1 cellular context compared by ENCODE assay signal in the genomic region with DNA sequence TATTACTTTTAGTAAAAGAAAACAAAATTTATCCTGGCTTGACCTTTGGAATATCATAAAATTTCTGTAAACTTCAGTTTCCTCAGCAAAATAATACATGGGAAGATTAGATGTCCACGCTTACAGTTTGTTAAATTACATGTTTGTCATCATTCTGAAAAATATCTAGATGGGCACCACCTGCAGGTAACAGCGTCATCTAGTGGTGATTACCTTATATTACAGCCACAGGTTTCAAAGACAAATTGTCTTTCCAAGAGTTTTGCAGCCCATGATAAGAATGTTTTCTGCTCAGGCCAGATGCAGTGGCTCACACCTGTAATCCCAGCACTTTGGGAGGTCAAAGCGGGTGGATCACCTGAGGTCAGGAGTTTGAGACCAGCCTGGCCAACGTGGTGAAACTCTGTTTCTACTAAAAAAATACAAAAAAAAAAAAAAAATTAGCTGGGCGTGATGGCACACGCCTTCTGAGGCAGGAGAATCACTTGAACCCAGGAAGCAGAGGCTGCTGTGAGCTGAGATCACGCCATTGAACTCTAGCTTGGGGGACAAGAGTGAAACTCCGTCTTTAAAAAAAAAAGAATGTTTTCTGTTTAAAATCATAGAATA.
TF ChIP-seq lines count a peak whose summit lies in the region.

No MANE protein-coding gene starts in this region.

TF ChIP-seq in GM23338, 12 proteins besides CTCF, POLR2A, EP300 and RAD21 (continued from another document):
- TF ChIP-seq, protein P1, sequence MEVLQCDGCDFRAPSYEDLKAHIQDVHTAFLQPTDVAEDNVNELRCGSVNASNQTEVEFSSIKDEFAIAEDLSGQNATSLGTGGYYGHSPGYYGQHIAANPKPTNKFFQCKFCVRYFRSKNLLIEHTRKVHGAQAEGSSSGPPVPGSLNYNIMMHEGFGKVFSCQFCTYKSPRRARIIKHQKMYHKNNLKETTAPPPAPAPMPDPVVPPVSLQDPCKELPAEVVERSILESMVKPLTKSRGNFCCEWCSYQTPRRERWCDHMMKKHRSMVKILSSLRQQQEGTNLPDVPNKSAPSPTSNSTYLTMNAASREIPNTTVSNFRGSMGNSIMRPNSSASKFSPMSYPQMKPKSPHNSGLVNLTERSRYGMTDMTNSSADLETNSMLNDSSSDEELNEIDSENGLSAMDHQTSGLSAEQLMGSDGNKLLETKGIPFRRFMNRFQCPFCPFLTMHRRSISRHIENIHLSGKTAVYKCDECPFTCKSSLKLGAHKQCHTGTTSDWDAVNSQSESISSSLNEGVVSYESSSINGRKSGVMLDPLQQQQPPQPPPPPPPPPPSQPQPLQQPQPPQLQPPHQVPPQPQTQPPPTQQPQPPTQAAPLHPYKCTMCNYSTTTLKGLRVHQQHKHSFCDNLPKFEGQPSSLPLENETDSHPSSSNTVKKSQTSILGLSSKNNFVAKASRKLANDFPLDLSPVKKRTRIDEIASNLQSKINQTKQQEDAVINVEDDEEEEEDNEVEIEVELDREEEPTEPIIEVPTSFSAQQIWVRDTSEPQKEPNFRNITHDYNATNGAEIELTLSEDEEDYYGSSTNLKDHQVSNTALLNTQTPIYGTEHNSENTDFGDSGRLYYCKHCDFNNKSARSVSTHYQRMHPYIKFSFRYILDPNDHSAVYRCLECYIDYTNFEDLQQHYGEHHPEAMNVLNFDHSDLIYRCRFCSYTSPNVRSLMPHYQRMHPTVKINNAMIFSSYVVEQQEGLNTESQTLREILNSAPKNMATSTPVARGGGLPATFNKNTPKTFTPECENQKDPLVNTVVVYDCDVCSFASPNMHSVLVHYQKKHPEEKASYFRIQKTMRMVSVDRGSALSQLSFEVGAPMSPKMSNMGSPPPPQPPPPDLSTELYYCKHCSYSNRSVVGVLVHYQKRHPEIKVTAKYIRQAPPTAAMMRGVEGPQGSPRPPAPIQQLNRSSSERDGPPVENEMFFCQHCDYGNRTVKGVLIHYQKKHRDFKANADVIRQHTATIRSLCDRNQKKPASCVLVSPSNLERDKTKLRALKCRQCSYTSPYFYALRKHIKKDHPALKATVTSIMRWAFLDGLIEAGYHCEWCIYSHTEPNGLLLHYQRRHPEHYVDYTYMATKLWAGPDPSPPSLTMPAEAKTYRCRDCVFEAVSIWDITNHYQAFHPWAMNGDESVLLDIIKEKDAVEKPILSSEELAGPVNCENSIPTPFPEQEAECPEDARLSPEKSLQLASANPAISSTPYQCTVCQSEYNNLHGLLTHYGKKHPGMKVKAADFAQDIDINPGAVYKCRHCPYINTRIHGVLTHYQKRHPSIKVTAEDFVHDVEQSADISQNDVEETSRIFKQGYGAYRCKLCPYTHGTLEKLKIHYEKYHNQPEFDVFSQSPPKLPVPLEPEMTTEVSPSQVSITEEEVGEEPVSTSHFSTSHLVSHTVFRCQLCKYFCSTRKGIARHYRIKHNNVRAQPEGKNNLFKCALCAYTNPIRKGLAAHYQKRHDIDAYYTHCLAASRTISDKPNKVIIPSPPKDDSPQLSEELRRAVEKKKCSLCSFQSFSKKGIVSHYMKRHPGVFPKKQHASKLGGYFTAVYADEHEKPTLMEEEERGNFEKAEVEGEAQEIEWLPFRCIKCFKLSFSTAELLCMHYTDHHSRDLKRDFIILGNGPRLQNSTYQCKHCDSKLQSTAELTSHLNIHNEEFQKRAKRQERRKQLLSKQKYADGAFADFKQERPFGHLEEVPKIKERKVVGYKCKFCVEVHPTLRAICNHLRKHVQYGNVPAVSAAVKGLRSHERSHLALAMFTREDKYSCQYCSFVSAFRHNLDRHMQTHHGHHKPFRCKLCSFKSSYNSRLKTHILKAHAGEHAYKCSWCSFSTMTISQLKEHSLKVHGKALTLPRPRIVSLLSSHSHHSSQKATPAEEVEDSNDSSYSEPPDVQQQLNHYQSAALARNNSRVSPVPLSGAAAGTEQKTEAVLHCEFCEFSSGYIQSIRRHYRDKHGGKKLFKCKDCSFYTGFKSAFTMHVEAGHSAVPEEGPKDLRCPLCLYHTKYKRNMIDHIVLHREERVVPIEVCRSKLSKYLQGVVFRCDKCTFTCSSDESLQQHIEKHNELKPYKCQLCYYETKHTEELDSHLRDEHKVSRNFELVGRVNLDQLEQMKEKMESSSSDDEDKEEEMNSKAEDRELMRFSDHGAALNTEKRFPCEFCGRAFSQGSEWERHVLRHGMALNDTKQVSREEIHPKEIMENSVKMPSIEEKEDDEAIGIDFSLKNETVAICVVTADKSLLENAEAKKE (CRISPR knock-in tag; IDR thresholded peaks at IDR 0.05), result no peak
- TF ChIP-seq CREB1 (CRISPR knock-in tag; IDR thresholded peaks at IDR 0.05; ENCODE audit: low read depth), result peak; percentile 24; the same call in 1 of the 2 replicates
- no peak for TF ChIP-seq NANOG (IDR thresholded peaks at IDR 0.05; ENCODE audit: borderline replicate concordance)
